In the genomic region with DNA sequence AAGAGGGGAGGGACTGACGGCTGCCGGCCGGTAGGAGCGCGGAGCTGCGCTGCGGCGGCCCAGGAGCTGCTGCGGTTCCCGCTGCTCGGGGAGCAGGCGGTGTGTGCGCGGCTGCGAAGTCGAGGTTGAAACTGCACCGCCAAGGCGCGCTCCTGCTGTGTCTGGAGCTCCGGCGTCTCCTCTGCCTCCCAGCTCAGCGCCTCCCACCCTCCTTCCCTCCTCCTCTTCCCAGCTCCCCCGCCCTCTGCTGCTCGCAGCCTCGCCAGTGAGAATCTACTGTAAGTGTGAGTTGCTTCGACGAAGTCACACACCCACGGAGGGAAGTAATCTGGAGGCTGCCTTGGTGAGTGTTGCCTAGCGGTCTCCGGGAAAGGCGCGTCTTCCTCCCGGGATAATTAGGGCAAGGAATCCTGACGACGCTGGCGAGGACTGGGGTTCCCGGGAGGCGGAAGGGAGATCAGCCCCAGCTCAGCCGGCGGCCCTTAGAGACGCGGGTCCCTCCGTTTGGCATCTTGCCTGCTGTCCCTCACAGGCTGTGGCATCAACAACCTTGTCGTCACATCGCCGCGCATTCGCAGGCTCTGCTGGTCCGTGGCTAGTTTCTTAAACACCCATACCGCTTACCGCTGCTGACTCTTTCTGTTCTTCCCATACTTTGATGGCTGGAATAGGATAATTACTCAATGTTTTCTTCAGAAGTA, we compare ENCODE assay signal across 9 cellular contexts. TPM values are rescaled to one million over a fixed set of nuclear protein-coding genes. Genes with fewer than 3 reads are reported as not detected.
DNase-seq lines count a peak whose midpoint lies in the region; ATAC-seq and TF ChIP-seq lines count a peak whose summit lies in the region.
"Had no signal": no experiment of that assay in that cellular context is flagged by ENCODE, and none has a peak within 500 bp of the region (broad histone marks: within the 10 kb centered on the region; RNA-seq: fewer than 3 reads in every experiment).

EPHA5 (minus strand) TSS at position 159 of the 701 bp plus-strand sequence. CDS start 747 bp downstream, outside the sequence.

- peak within 1 kb of the TSS; percentile 68 for H2AFZ ChIP-seq in PC-3 (ENCODE audit: low read length)

- H3K4me3 ChIP-seq in PC-3 (ENCODE audit: low read length) (peak within 1 kb of the TSS; percentile 70), coronary artery (peak within 1 kb of the TSS; percentile 72)

- H3K9ac ChIP-seq in PC-3 (ENCODE audit: low read length), result peak within 1 kb of the TSS; percentile 30

- peaks cover 44% of the 10 kb centered on the region for H3K4me1 ChIP-seq in PC-3 (ENCODE audit: insufficient read depth, low read length)

- peaks cover 21% of the 10 kb centered on the region for H3K27me3 ChIP-seq in PC-3 (ENCODE audit: low read length)

- no peaks in the 10 kb centered on the region for H3K9me3 ChIP-seq in PC-3 (ENCODE audit: low read length)

- H3K9me2 ChIP-seq in PC-3 (replicated peaks; ENCODE audit: low read length), result no peaks in the 10 kb centered on the region

- H3K36me3 ChIP-seq in PC-3 (ENCODE audit: low read depth, low read length), result no peaks in the 10 kb centered on the region

- H3K27ac ChIP-seq in PC-3 (ENCODE audit: low read length), result 0 out of 2 replicates have a peak within 1 kb of the TSS, but pooled peaks have one; percentile 4
- H3K27ac ChIP-seq in coronary artery, result peak within 1 kb of the TSS in 1 of 2 donors; percentile 38

- peak; percentile 50 for ATAC-seq in HG02970 (IDR thresholded peaks at IDR 0.05; ENCODE audit: low FRiP score, unreplicated experiment)
- ATAC-seq in PC-3, result peak; percentile 80
- ATAC-seq in GM18519 (IDR thresholded peaks at IDR 0.05; ENCODE audit: low FRiP score, unreplicated experiment), result no peak

- no peaks in the 10 kb centered on the region for H3F3A ChIP-seq in PC-3 (ENCODE audit: low read length, unreplicated experiment)

- CTCF ChIA-PET in PC-3 (lab: Charles Lee), result interaction anchor here (0.8 to 1.7 kb wide), 2 partner anchors 157 to 258 kb away, joined by 3 to 9 read pairs; no protein-coding TSS in a partner anchor

- DNase-seq in COLO668 (lab: John Stamatoyannopoulos, UW; ENCODE audit: unreplicated experiment) (peak; percentile 52), PC-3 (peak; percentile 78), coronary artery (ENCODE audit: low spot score) (peak; percentile 74), kidney tubule cell (ENCODE audit: low spot score) (peak; percentile 59), stromal cell of bone marrow (ENCODE audit: low read depth) (peak; percentile 63), SIG-M5 treated with dmso at 0.1 percent for 504 hours (lab: John Stamatoyannopoulos, UW; ENCODE audit: unreplicated experiment) (no peak)

- intact Hi-C loops in PC-3 (cut with micrococcal nuclease), result loop anchor here (1.0 to 5.0 kb wide), 7 partner anchors 9 to 427 kb away; no protein-coding TSS in a partner anchor

- POLR2A ChIA-PET in PC-3 (lab: Charles Lee; ENCODE audit: unreplicated experiment), result interaction anchor here (0.5 to 0.7 kb wide), 5 partner anchors 44 to 1360 kb away, joined by 3 to 4 read pairs (median 3); no protein-coding TSS in a partner anchor

- H3K4me2 ChIP-seq in PC-3 (ENCODE audit: low read length), result peak within 1 kb of the TSS; percentile 95

- BruUV-seq in PC-3 (replicated peaks; lab: Mats Ljungman, UMichigan), result no TSS peak

- no peaks in the 10 kb centered on the region for H3K79me2 ChIP-seq in PC-3 (ENCODE audit: low read length)

- no peaks in the 10 kb centered on the region for H4K20me1 ChIP-seq in PC-3 (ENCODE audit: low read length)

- TF ChIP-seq CTCF in PC-3 (conservative IDR thresholded peaks at IDR 0.05; ENCODE audit: low read depth, low read length) (no peak), coronary artery (IDR thresholded peaks at IDR 0.05) (no peak)

RNA-seq across cellular contexts. Expression of gene EPHA5, which starts in this region (rescaled TPM):
- 2.0 and 2.2 TPM in 2 replicates for total RNA-seq in PC-3 (2014; rRNA removed)
- total RNA-seq: mononuclear cell had no signal
